11 cellular contexts compared by ENCODE assay signal in the genomic region with DNA sequence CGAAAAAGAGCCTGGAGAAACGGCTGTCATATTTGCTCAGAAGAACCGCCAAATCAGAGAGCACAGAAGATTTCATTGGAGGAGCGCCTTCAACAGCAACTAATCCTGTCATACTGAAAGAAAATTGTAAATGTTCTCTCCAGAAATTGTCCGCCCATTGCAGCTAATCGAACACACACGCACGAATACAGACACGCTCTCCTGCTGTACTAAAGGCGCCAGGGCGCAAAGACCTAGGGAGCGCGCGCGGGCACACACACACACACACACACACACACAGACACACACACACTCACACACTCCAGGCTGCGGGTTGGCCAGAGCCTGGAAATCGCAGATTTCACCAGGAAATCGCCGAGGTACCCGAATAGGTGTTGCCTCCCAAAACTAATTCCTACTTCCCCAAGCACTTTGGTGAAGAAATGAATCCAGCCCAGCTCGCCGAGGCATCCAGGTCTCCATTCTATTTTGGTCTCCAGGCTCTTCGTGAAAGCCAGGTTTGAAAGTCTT. TPM values are rescaled to one million over a fixed set of nuclear protein-coding genes. Genes with fewer than 3 reads are reported as not detected.
DNase-seq lines count a peak whose midpoint lies in the region; ATAC-seq and TF ChIP-seq lines count a peak whose summit lies in the region.
"Had no signal": no experiment of that assay in that cellular context is flagged by ENCODE, and none has a peak within 500 bp of the region (broad histone marks: within the 10 kb centered on the region; RNA-seq: fewer than 3 reads in every experiment).

TSS of gene CHRM2 (plus strand) at position 157 of the 510 bp plus-strand sequence. CDS start 146,214 bp downstream, outside the sequence.

- H3K36me3 ChIP-seq in colonic mucosa (no peaks in the 10 kb centered on the region), uterus (no peaks in the 10 kb centered on the region)

- H3K27ac ChIP-seq in colonic mucosa (no peak within 1 kb of the TSS), uterus (no peak within 1 kb of the TSS)
- H3K27ac ChIP-seq: C4-2B had no signal

- peak within 1 kb of the TSS; percentile 19 for H3K4me3 ChIP-seq in colonic mucosa
- peak within 1 kb of the TSS; percentile 12 to 19 for H3K4me3 ChIP-seq in uterus

- H3K4me3 Mint-ChIP-seq in activated naive CD4-positive, alpha-beta T cell treated with anti-CD3 and anti-CD28 coated beads for 36 hours = no peak within 1 kb of the TSS

- no peak within 1 kb of the TSS for H3K27ac Mint-ChIP-seq in activated naive CD4-positive, alpha-beta T cell treated with anti-CD3 and anti-CD28 coated beads for 36 hours

- TF ChIP-seq CTCF in colonic mucosa (IDR thresholded peaks at IDR 0.05) = no peak
- no peak for TF ChIP-seq CTCF in uterus (IDR thresholded peaks at IDR 0.05)

- no peak for TF ChIP-seq POLR2A in uterus (IDR thresholded peaks at IDR 0.05)

- no peak for ATAC-seq in left lobe of liver

- H3K4me1 Mint-ChIP-seq in activated naive CD4-positive, alpha-beta T cell treated with anti-CD3 and anti-CD28 coated beads for 36 hours (ENCODE audit: low read depth) = no peaks in the 10 kb centered on the region

- H3K27me3 ChIP-seq in colonic mucosa = peaks cover 26% of the 10 kb centered on the region
- peaks cover 0 to 4% of the 10 kb centered on the region in 2 donors for H3K27me3 ChIP-seq in uterus

- H3K27me3 Mint-ChIP-seq in activated naive CD4-positive, alpha-beta T cell treated with anti-CD3 and anti-CD28 coated beads for 36 hours (ENCODE audit: low read depth) = peaks cover 45% of the 10 kb centered on the region

- H3K9me3 ChIP-seq in colonic mucosa (no peaks in the 10 kb centered on the region), uterus (no peaks in the 10 kb centered on the region)

- H3K4me1 ChIP-seq in colonic mucosa (no peaks in the 10 kb centered on the region), uterus (peaks cover 0 to 16% of the 10 kb centered on the region in 2 donors)

- CTCF ChIA-PET in activated naive CD4-positive, alpha-beta T cell treated with anti-CD3 and anti-CD28 coated beads for 36 hours (lab: Charles Lee) = no interaction called here

- intact Hi-C loops in colonic mucosa (cut with DNase I) (no loop called here), uterus (cut with DNase I; ENCODE audit: low total_unique reads) (no loop called here)
- intact Hi-C loops in activated naive CD4-positive, alpha-beta T cell treated with anti-CD3 and anti-CD28 coated beads for 36 hours (cut with micrococcal nuclease) = no loop called here

- H3K9me3 Mint-ChIP-seq in activated naive CD4-positive, alpha-beta T cell treated with anti-CD3 and anti-CD28 coated beads for 36 hours = no peaks in the 10 kb centered on the region

- H3K9ac ChIP-seq in colonic mucosa (ENCODE audit: low read depth in 2 of 2, low read length in 2 of 2) = no peak within 1 kb of the TSS

- peak; percentile 19 to 29 for DNase-seq in SHP77 (lab: John Stamatoyannopoulos, UW)
- no peak for DNase-seq in SHP77 treated with DMSO at 0.1 percent for 48 hours (lab: John Stamatoyannopoulos, UW)
- no peak for DNase-seq in colonic mucosa
- DNase-seq in left lobe of liver (ENCODE audit: low spot score) = peak; percentile 37
- DNase-seq in uterus = no peak
- DNase-seq in activated naive CD4-positive, alpha-beta T cell (lab: John Stamatoyannopoulos, UW) = no peak
- DNase-seq in activated naive CD4-positive, alpha-beta T cell treated with anti-CD3 and anti-CD28 coated beads for 36 hours = no peak
- no peak for DNase-seq in stimulated activated CD4-positive, alpha-beta T cell treated with anti-CD3 and anti-CD28 coated beads, Interleukin-12 subunit alpha, Interleukin-12 subunit beta, amount 100 ng/mL, for 4 hours
- DNase-seq: activated gamma-delta T cell, RPMI8226 had no signal

- H3K36me3 Mint-ChIP-seq in activated naive CD4-positive, alpha-beta T cell treated with anti-CD3 and anti-CD28 coated beads for 36 hours (ENCODE audit: low read depth) = no peaks in the 10 kb centered on the region

RNA-seq across cellular contexts. Expression of gene CHRM2, which starts in this region (rescaled TPM):
- total RNA-seq in colonic mucosa (1 to 10 TPM in 1 of 2 donors, under 1 TPM in 1; 0.30 to 6.1 TPM), left lobe of liver (0.96 TPM), uterus (1 to 10 TPM in 1 of 4 donors, under 1 TPM in 1, not detected in 2; 0.49 to 5.6 TPM)
- not detected for total RNA-seq in activated naive CD4-positive, alpha-beta T cell treated with anti-CD3 and anti-CD28 coated beads for 36 hours

Comparison
In these comparisons a context has a peak if more than half of its experiments do, and no peak if none do; other contexts are left out.
1. DNase-seq: peak in SHP77 (2 of 2); none in SHP77 treated with DMSO at 0.1 percent for 48 hours (single experiment), colonic mucosa (single experiment), uterus (0 of 2), activated naive CD4-positive, alpha-beta T cell (0 of 4), activated naive CD4-positive, alpha-beta T cell treated with anti-CD3 and anti-CD28 coated beads for 36 hours (single experiment) and stimulated activated CD4-positive, alpha-beta T cell treated with anti-CD3 and anti-CD28 coated beads, Interleukin-12 subunit alpha, Interleukin-12 subunit beta, amount 100 ng/mL, for 4 hours (single experiment).
2. Peak in DNase-seq in left lobe of liver; RNA of the gene not detected or under 1 TPM.